Comparison of ENCODE assay signal across 9 cellular contexts in the genomic region with DNA sequence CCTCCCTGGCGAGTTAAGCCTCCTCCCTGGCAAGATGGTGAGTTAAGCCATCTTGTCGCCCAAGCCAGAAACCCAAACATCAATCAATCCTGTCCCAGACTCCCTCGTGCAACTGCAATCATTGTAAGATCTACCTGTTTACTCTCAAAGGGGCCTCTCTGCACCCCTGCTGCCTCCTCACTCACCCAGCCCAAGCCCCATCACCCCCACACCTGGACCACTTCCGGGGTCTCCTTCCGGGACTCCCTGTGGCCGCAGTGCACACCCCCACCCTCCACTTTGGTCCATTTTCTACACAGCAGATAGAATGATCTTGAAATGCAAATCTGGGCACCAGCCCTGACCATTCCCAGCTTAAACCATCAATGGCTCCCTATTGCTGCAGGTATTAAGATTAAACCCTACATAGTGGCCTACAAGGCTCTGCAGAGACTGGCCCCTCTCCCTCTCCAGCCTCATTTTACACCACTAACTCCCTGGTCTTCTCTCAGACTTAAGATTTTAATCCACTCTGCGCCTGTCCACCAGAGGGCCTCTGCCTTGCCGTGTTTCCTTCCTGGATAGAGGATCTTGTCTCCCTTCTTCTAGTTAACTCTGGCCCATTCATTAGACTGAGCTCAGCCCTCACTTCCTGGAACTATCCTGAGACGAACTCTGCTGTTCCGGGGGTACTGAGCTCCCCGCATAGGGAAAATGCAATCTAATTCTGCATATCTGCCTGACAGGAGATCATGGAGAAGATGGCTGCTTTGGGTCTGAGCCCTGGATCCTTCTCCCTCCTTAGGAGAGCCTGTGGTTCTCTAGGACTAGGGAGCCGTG. TPM values are rescaled to one million over a fixed set of nuclear protein-coding genes. Genes with fewer than 3 reads are reported as not detected.
DNase-seq lines count a peak whose midpoint lies in the region; ATAC-seq and TF ChIP-seq lines count a peak whose summit lies in the region.
"Had no signal": no experiment of that assay in that cellular context is flagged by ENCODE, and none has a peak within 500 bp of the region (broad histone marks: within the 10 kb centered on the region; RNA-seq: fewer than 3 reads in every experiment).

No MANE protein-coding gene starts in this region.

- H3K27ac ChIP-seq in DOHH2 (ENCODE audit: low read depth, low read length) (no peak overlapping the region), adrenal gland (no peak overlapping the region), iPS DF 6.9 (ENCODE audit: low read length) (no peak overlapping the region), thyroid gland (no peak overlapping the region), prostate gland (no peak overlapping the region)

- intact Hi-C loops in adrenal gland (cut with DNase I): loop anchor here in 1 of 2 donors (5.0 kb wide), 1 partner anchor 107 kb away; no protein-coding TSS in a partner anchor
- intact Hi-C loops in thyroid gland (cut with DNase I): no loop called here
- intact Hi-C loops in prostate gland (cut with DNase I): no loop called here

- H3K4me1 ChIP-seq in DOHH2 (ENCODE audit: control insufficient read depth, low read length): no peaks in the 10 kb centered on the region
- H3K4me1 ChIP-seq in adrenal gland (replicated peaks in 1 of 2): no peaks in the 10 kb centered on the region
- H3K4me1 ChIP-seq in iPS DF 6.9 (ENCODE audit: control insufficient read depth, insufficient read depth, low read length): no peaks in the 10 kb centered on the region; the same call in 1 of the 2 replicates
- no peaks in the 10 kb centered on the region for H3K4me1 ChIP-seq in thyroid gland
- no peaks in the 10 kb centered on the region for H3K4me1 ChIP-seq in prostate gland (replicated peaks)

- H3K4me1 Mint-ChIP-seq in immature natural killer cell: no peaks in the 10 kb centered on the region

- H3K4me3 Mint-ChIP-seq in immature natural killer cell: no peak overlapping the region

- no peaks in the 10 kb centered on the region for H3K36me3 Mint-ChIP-seq in immature natural killer cell

- TF ChIP-seq POLR2A in adrenal gland (IDR thresholded peaks at IDR 0.05) (no peak), thyroid gland (IDR thresholded peaks at IDR 0.05) (no peak), prostate gland (IDR thresholded peaks at IDR 0.05) (no peak)

- no peaks in the 10 kb centered on the region for H4K20me1 ChIP-seq in DOHH2 (ENCODE audit: control insufficient read depth, insufficient read depth, low read depth, low read length)

- TF ChIP-seq CTCF in DOHH2 (IDR thresholded peaks at IDR 0.05; ENCODE audit: low read depth, low read length, poor library complexity, severe bottlenecking): peak; percentile 62
- peak; percentile 21 to 49 (median 41) for TF ChIP-seq CTCF in adrenal gland (IDR thresholded peaks at IDR 0.05)
- peak in 4 of 6 experiments; percentile 11 to 47 (median 31) for TF ChIP-seq CTCF in thyroid gland (IDR thresholded peaks at IDR 0.05)
- TF ChIP-seq CTCF in prostate gland (IDR thresholded peaks at IDR 0.05): peak in 2 of 4 experiments; percentile 38 to 39

- H3K36me3 ChIP-seq in DOHH2 (ENCODE audit: control insufficient read depth, low read length): no peaks in the 10 kb centered on the region
- H3K36me3 ChIP-seq in adrenal gland (replicated peaks in 1 of 2): no peaks in the 10 kb centered on the region
- H3K36me3 ChIP-seq in iPS DF 6.9 (ENCODE audit: control insufficient read depth, insufficient read depth, low read length): no peaks in the 10 kb centered on the region
- H3K36me3 ChIP-seq in thyroid gland: no peaks in the 10 kb centered on the region
- H3K36me3 ChIP-seq in prostate gland: no peaks in the 10 kb centered on the region

- ATAC-seq in GM19467 (IDR thresholded peaks at IDR 0.05; ENCODE audit: unreplicated experiment): no peak

- no peaks in the 10 kb centered on the region for H3K79me2 ChIP-seq in DOHH2 (ENCODE audit: control insufficient read depth, low read length)

- no peaks in the 10 kb centered on the region for H3K9me2 ChIP-seq in DOHH2 (replicated peaks; ENCODE audit: control insufficient read depth, low read length)

- no peak overlapping the region for H3K27ac Mint-ChIP-seq in immature natural killer cell

- H3K9me3 Mint-ChIP-seq in immature natural killer cell: no peaks in the 10 kb centered on the region

- DNase-seq in HT1080 (ENCODE audit: low read depth): peak; percentile 46
- peak in 5 of 7 donors; percentile 19 to 60 (median 32) for DNase-seq in adrenal gland
- peak; percentile 25 for DNase-seq in iPS DF 6.9 (ENCODE audit: low read depth, low spot score)
- peak; percentile 23 to 36 for DNase-seq in thyroid gland
- no peak for DNase-seq in prostate gland (ENCODE audit: low spot score)
- no peak for DNase-seq in immature natural killer cell

- WGBS in adrenal gland, 4 donors: 42 to 51% (median 47%) methylated on average over 11 to 12 of the region's 12 CpGs
- no CpG with 5 or more reads among the region's 12 CpGs for WGBS in iPS DF 6.9 (ENCODE audit: insufficient coverage, insufficient read length)
- 51 to 55% methylated on average over 11 to 12 of the region's 12 CpGs for whole genome bisulfite sequencing in thyroid gland, 2 donors
- WGBS in prostate gland: 60% methylated on average over 12 of the region's 12 CpGs

- H3K27me3 ChIP-seq in DOHH2 (ENCODE audit: control insufficient read depth, low read length) (no peaks in the 10 kb centered on the region), adrenal gland (peaks cover 4% of the 10 kb centered on the region), iPS DF 6.9 (ENCODE audit: control insufficient read depth, insufficient read depth, low read length) (no peaks in the 10 kb centered on the region), thyroid gland (no peaks in the 10 kb centered on the region), prostate gland (replicated peaks; ENCODE audit: insufficient read depth) (no peaks in the 10 kb centered on the region)

- H3K9me3 ChIP-seq in DOHH2 (ENCODE audit: control insufficient read depth, insufficient read depth, low read length) (no peaks in the 10 kb centered on the region), adrenal gland (replicated peaks in 1 of 3) (no peaks in the 10 kb centered on the region), iPS DF 6.9 (ENCODE audit: control insufficient read depth, insufficient read depth, low read length) (no peaks in the 10 kb centered on the region), thyroid gland (no peaks in the 10 kb centered on the region), prostate gland (no peaks in the 10 kb centered on the region)

- peaks cover 0 to 5% (median 2%) of the 10 kb centered on the region in 3 donors for H3K27me3 Mint-ChIP-seq in immature natural killer cell (ENCODE audit: low read depth in 3 of 3)

- no peak overlapping the region for H3K4me2 ChIP-seq in DOHH2 (ENCODE audit: low read length)

- H3K4me3 ChIP-seq in DOHH2 (ENCODE audit: low read length) (no peak overlapping the region), adrenal gland (no peak overlapping the region), iPS DF 6.9 (ENCODE audit: low read length) (no peak overlapping the region), thyroid gland (replicated peaks in 1 of 3) (no peak overlapping the region), prostate gland (no peak overlapping the region)

- no peaks in the 10 kb centered on the region for H3F3A ChIP-seq in DOHH2 (ENCODE audit: control insufficient read depth, insufficient read depth)

RNA-seq across cellular contexts. Expression of a gene that starts 41.9 kb away (rescaled TPM):
- not detected in 2 replicates for total RNA-seq in HT1080 (2014; rRNA removed; shearing (Covaris generic))
- polyA plus RNA-seq in HT1080 (2015; cell fraction: cytosol; rRNA removed): 0.02 and 0.05 TPM in 2 replicates
- polyA plus RNA-seq in HT1080 (2015; cell fraction: nucleus; rRNA removed): 0.22 TPM in 1 of 2 replicates, not detected in the other
- total RNA-seq in adrenal gland: 1 to 10 TPM in 2 of 8 donors, under 1 TPM in 6; 0.06 to 1.3 (median 0.34) TPM
- 1 to 10 TPM; 1.5 to 1.8 (median 1.5) TPM for polyA plus RNA-seq in adrenal gland
- 1 to 10 TPM in 1 of 4 donors, under 1 TPM in 1, not detected in 2; 0.27 to 1.3 TPM for total RNA-seq in thyroid gland
- total RNA-seq in prostate gland: 1 to 10 TPM in 1 of 2 donors, under 1 TPM in 1; 0.18 to 6.2 TPM
- not detected for polyA plus RNA-seq in immature natural killer cell
- total RNA-seq: T-helper 2 cell treated with Interferon-gamma antibody and Interleukin-4, amounts not matched to agents 100 ng/mL and 5 ng/mL, for 36 hours had no signal

Comparison
In these comparisons a context has a peak if more than half of its experiments do, and no peak if none do; other contexts are left out.
1. DNase-seq: peak in HT1080 (single experiment), adrenal gland (5 of 7), iPS DF 6.9 (single experiment) and thyroid gland (2 of 2); none in prostate gland (single experiment) and immature natural killer cell (0 of 3).